28 cellular contexts compared by ENCODE assay signal in the genomic region with DNA sequence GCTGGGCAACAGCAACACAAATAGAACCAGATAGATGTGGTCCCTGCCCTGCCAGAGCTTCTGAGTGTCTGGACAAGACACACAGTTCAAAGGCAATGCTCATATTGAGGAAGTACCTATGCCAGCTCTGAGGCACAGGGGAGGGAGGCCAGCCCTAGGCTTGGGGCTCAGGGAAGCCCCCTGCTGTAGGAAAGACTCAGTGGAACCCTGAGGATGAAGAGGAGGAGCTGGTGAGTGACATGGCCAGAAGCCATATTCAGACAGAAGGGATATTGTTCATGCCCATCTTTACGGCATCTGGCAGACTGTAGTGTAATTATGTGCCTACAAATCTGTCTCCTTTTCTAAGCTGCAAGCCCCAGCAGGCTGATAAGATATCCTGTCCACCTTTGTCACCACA. TPM values are rescaled to one million over a fixed set of nuclear protein-coding genes. Genes with fewer than 3 reads are reported as not detected.
A peak's percentile ranks its signal among the peaks of the same experiment; 100 is the strongest.
DNase-seq lines count a peak whose midpoint lies in the region; ATAC-seq and TF ChIP-seq lines count a peak whose summit lies in the region.
"Had no signal": no experiment of that assay in that cellular context is flagged by ENCODE, and none has a peak within 500 bp of the region (broad histone marks: within the 10 kb centered on the region; RNA-seq: fewer than 3 reads in every experiment).

No MANE protein-coding gene starts in this region.

- CTCF ChIA-PET in PC-3 (lab: Charles Lee), result interaction anchor here (0.6 kb wide), 1 partner anchor 24 kb away, joined by 3 read pairs; no protein-coding TSS in a partner anchor

- H3K36me3 ChIP-seq in Karpas-422 (ENCODE audit: insufficient read depth, low read length) (no peaks in the 10 kb centered on the region), PC-3 (ENCODE audit: low read depth, low read length) (no peaks in the 10 kb centered on the region)
- H3K36me3 ChIP-seq: cardiac muscle cell, gastrocnemius medialis, left lung, pancreas, right atrium auricular region, SJCRH30, WERI-Rb-1 had no signal

- DNase-seq in NCI-H2171 treated with DMSO at 0.1 percent for 48 hours (lab: John Stamatoyannopoulos, UW), result peak; percentile 54
- no peak for DNase-seq in NCI-H2171 (lab: John Stamatoyannopoulos, UW)
- DNase-seq in Karpas-422, result peak; percentile 42
- DNase-seq in PC-3, result no peak
- peak; percentile 51 for DNase-seq in islet precursor cell
- no peak for DNase-seq in mesenteric fat pad (ENCODE audit: low spot score)
- DNase-seq: activated CD4-positive, alpha-beta T cell treated with anti-CD3 and anti-CD28 coated beads, Interleukin-2, amount 10 ng/mL, durations not matched to agents 24 days and 14 days; activated naive CD4-positive, alpha-beta T cell treated with anti-CD3 and anti-CD28 coated beads, Interleukin-2, amount 10 ng/mL, durations not matched to agents 7 days and 5 days; anterior cingulate cortex; gastrocnemius medialis; left lung; midbrain; naive thymus-derived CD8-positive, alpha-beta T cell; NCI-H146; NCI-H82; pancreas; SJCRH30; stimulated activated CD4-positive, alpha-beta T cell treated with anti-CD3 and anti-CD28 coated beads, Interleukin-4, amount 100 ng/mL, for 1 hour; WERI-Rb-1 had no signal

- H3K79me2 ChIP-seq in Karpas-422 (ENCODE audit: low read length), result no peaks in the 10 kb centered on the region
- H3K79me2 ChIP-seq in PC-3 (ENCODE audit: low read length), result no peaks in the 10 kb centered on the region
- H3K79me2 ChIP-seq: hepatocyte had no signal

- H2AFZ ChIP-seq in Karpas-422 (ENCODE audit: low read length) (no peak overlapping the region), PC-3 (ENCODE audit: low read length) (no peak overlapping the region)
- H2AFZ ChIP-seq: hepatocyte had no signal

- no peaks in the 10 kb centered on the region for H3K9me3 ChIP-seq in Karpas-422 (ENCODE audit: low read length)
- no peaks in the 10 kb centered on the region for H3K9me3 ChIP-seq in PC-3 (ENCODE audit: low read length)
- H3K9me3 ChIP-seq: gastrocnemius medialis, left lung, pancreas, right atrium auricular region, SJCRH30 had no signal

- H3K9me2 ChIP-seq in Karpas-422 (replicated peaks; ENCODE audit: insufficient read depth, low read length) (no peaks in the 10 kb centered on the region), PC-3 (replicated peaks; ENCODE audit: low read length) (no peaks in the 10 kb centered on the region)

- BruUV-seq in PC-3 (replicated peaks; lab: Mats Ljungman, UMichigan), result no TSS peak

- H4K20me1 ChIP-seq in Karpas-422 (ENCODE audit: insufficient read depth, low read depth, low read length) (no peaks in the 10 kb centered on the region), PC-3 (ENCODE audit: low read length) (no peaks in the 10 kb centered on the region)

- H3K27me3 ChIP-seq in Karpas-422 (ENCODE audit: low read length) (no peaks in the 10 kb centered on the region), PC-3 (ENCODE audit: low read length) (no peaks in the 10 kb centered on the region)
- H3K27me3 ChIP-seq: pancreas, right atrium auricular region, SJCRH30 had no signal

- ATAC-seq in PC-3 (peak; percentile 16; the same call in 1 of the 2 replicates), HG02642 (IDR thresholded peaks at IDR 0.05; ENCODE audit: poor library complexity, unreplicated experiment) (no peak), GM18861 (IDR thresholded peaks at IDR 0.05; ENCODE audit: unreplicated experiment) (no peak)
- ATAC-seq: gastrocnemius medialis; HepG2; left lung; naive thymus-derived CD8-positive, alpha-beta T cell; stimulated activated memory B cell treated with anti-CD40 and anti-IgM and Interleukin-4, amounts not matched to agents 10 μg/mL and 1 μg/mL and 100 μg/mL, for 72 hours had no signal

- H3F3A ChIP-seq in PC-3 (ENCODE audit: low read length, unreplicated experiment), result no peaks in the 10 kb centered on the region

- TF ChIP-seq CTCF in PC-3 (conservative IDR thresholded peaks at IDR 0.05; ENCODE audit: low read depth, low read length), result no peak

- H3K4me2 ChIP-seq in Karpas-422 (ENCODE audit: low read depth, low read length, poor library complexity, severe bottlenecking), result no peak overlapping the region
- H3K4me2 ChIP-seq in PC-3 (ENCODE audit: low read length), result no peak overlapping the region
- H3K4me2 ChIP-seq: hepatocyte had no signal

- H3K27ac ChIP-seq in Karpas-422 (ENCODE audit: low read length) (no peak overlapping the region), PC-3 (ENCODE audit: low read length) (no peak overlapping the region)
- H3K27ac ChIP-seq: cardiac muscle cell, gastrocnemius medialis, hepatocyte, left lung, pancreas, right atrium auricular region, SJCRH30, WERI-Rb-1 had no signal

- H3K4me1 ChIP-seq in Karpas-422 (ENCODE audit: low read length), result peaks cover 24% of the 10 kb centered on the region
- peaks cover 4% of the 10 kb centered on the region; the same call in 1 of the 2 replicates for H3K4me1 ChIP-seq in PC-3 (ENCODE audit: insufficient read depth, low read length)

- POLR2A ChIA-PET in PC-3 (lab: Charles Lee; ENCODE audit: unreplicated experiment), result interaction anchor here (0.6 kb wide), 1 partner anchor 70 kb away, joined by 3 read pairs; no protein-coding TSS in a partner anchor

- no peak overlapping the region for H3K4me3 ChIP-seq in Karpas-422 (ENCODE audit: low read length)
- no peak overlapping the region for H3K4me3 ChIP-seq in PC-3 (ENCODE audit: low read length)
- H3K4me3 ChIP-seq: cardiac muscle cell, gastrocnemius medialis, hepatocyte, left lung, pancreas, right atrium auricular region, SJCRH30 had no signal

- intact Hi-C loops in PC-3 (cut with micrococcal nuclease), result no loop called here

- H3K9ac ChIP-seq in Karpas-422 (ENCODE audit: low read length), result no peak overlapping the region
- H3K9ac ChIP-seq in PC-3 (ENCODE audit: low read length), result no peak overlapping the region

RNA-seq across cellular contexts. Expression of gene SIGLEC15, which starts 8.8 kb away (rescaled TPM):
- total RNA-seq in Karpas-422 (2014; rRNA removed; shearing (Covaris generic); ENCODE audit: low replicate concordance), result 1.6 and 2.5 TPM in 2 replicates
- total RNA-seq in PC-3 (2014; rRNA removed) (2.0 and 4.8 TPM in 2 replicates), mesenteric fat pad (0.32 TPM)
- total RNA-seq: activated CD4-positive, alpha-beta T cell treated with anti-CD3 and anti-CD28 coated beads, Interleukin-2, amount 10 ng/mL, durations not matched to agents 24 days and 14 days; activated T-helper 1 cell treated with anti-CD3 and anti-CD28 coated beads, Interleukin-12 subunit alpha, Interleukin-12 subunit beta, Interleukin-2, Interleukin-4 antibody, amounts not matched to agents 30 ng/mL and 10 ng/mL and 1 ng/mL, durations not matched to agents 14 hours and 24 hours and 36 hours; cardiac muscle cell; gastrocnemius medialis; HepG2; naive thymus-derived CD8-positive, alpha-beta T cell; T-helper 1 cell treated with Interleukin-12 subunit alpha and Interleukin-12 subunit beta and Interleukin-4 antibody, amounts not matched to agents 30 ng/mL and 1 ng/mL, for 36 hours had no signal

Comparison
In these comparisons a context has a peak if more than half of its experiments do, and no peak if none do; other contexts are left out.
1. DNase-seq: peak in NCI-H2171 treated with DMSO at 0.1 percent for 48 hours (single experiment), Karpas-422 (single experiment) and islet precursor cell (single experiment); none in NCI-H2171 (single experiment), PC-3 (single experiment) and mesenteric fat pad (single experiment).